8 cellular contexts compared by ENCODE assay signal in genomic region chr5:68962632-68963484, GRCh38.
DNase-seq lines count a peak whose midpoint lies in the region; ATAC-seq and TF ChIP-seq lines count a peak whose summit lies in the region.

No MANE protein-coding gene starts in this region.

- no peak overlapping the region for H3K4me3 ChIP-seq in BJ (ENCODE audit: low read depth, low read length)

- CTCF ChIA-PET in BJ (lab: Yijun Ruan, JAX), result interaction anchor here (0.7 to 2.0 kb wide), 6 partner anchors 14 to 678 kb away, joined by 3 to 8 read pairs (median 4); no protein-coding TSS in a partner anchor

- TF ChIP-seq CTCF in BJ (IDR thresholded peaks at IDR 0.05; ENCODE audit: insufficient read depth, low read depth, low read length), result peak; percentile 92
- peak; percentile 40 for TF ChIP-seq CTCF in GM20000 (IDR thresholded peaks at IDR 0.05; ENCODE audit: extremely low read depth, missing control alignments)

- H3K36me3 ChIP-seq in BJ (ENCODE audit: control insufficient read depth, insufficient read depth, low read length), result no peaks in the 10 kb centered on the region

- in situ Hi-C loops in T47D (cut with HindIII; ENCODE audit: low pct_unique_long_range_greater_than_20kb, low sequenced_read_pairs), result no loop called here

- DNase-seq in BJ (ENCODE audit: low read depth) (peak; percentile 21), GM20000 (ENCODE audit: low spot score) (peak; percentile 52), NCI-H774 (lab: John Stamatoyannopoulos, UW) (peak; percentile 67), T47D (ENCODE audit: low read depth in 1 of 2, low spot score in 1 of 2) (peak; percentile 52 to 85), islet precursor cell (peak; percentile 82), GOT3 (lab: John Stamatoyannopoulos, UW) (no peak), cortex of kidney (lab: John Stamatoyannopoulos, UW) (no peak)
- peak; percentile 32 for DNase-seq in stimulated activated naive CD8-positive, alpha-beta T cell treated with anti-CD3 and anti-CD28 coated beads, Interleukin-15, Interleukin-2, amounts not matched to agents 100 U/mL and 50 U/mL, for 24 hours

- no peak for ATAC-seq in stimulated activated naive CD8-positive, alpha-beta T cell treated with anti-CD3 and anti-CD28 coated beads, Interleukin-15, Interleukin-2, amounts not matched to agents 100 U/mL and 50 U/mL, for 24 hours

- POLR2A ChIA-PET in BJ (lab: Charles Lee), result no interaction called here

- no peaks in the 10 kb centered on the region for H3K27me3 ChIP-seq in BJ (ENCODE audit: control insufficient read depth, insufficient read depth, low read length)

Comparison
In these comparisons a context has a peak if more than half of its experiments do, and no peak if none do; other contexts are left out.
1. DNase-seq: peak in BJ (single experiment), GM20000 (single experiment), NCI-H774 (single experiment), T47D (2 of 2), islet precursor cell (single experiment) and stimulated activated naive CD8-positive, alpha-beta T cell treated with anti-CD3 and anti-CD28 coated beads, Interleukin-15, Interleukin-2, amounts not matched to agents 100 U/mL and 50 U/mL, for 24 hours (single experiment); none in GOT3 (single experiment) and cortex of kidney (single experiment).